Comparison of ENCODE assay signal across 8 cellular contexts in the genomic region with DNA sequence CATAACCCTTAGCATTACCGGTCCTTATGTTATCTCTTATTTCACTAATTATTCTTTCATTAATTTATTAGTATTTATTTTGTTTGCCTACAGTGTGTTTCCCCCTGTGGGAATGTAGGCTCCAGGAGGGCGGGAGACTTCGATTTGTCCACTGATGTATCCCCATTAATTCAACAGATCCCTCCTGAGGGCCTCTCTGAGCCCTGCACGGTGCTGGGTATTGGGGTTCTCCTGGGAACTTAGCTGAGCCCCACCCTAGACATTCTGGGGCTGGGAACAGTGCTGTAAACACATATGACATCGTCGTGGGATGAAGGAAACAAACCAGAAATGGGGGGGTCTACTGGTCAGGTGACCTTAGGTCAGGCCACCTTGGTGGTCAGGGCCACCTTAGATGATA. TPM values are rescaled to one million over a fixed set of nuclear protein-coding genes. Genes with fewer than 3 reads are reported as not detected.
DNase-seq lines count a peak whose midpoint lies in the region; ATAC-seq lines count a peak whose summit lies in the region.

No MANE protein-coding gene starts in this region.

- peak overlapping the region; percentile 53 to 80 for H3K4me3 ChIP-seq in aorta (ENCODE audit: low read length in 2 of 2)

- H3K4me1 Mint-ChIP-seq in effector memory CD8-positive, alpha-beta T cell (ENCODE audit: low read depth in 2 of 2) = peaks cover 29 to 32% of the 10 kb centered on the region in 2 donors
- H3K4me1 Mint-ChIP-seq in naive thymus-derived CD8-positive, alpha-beta T cell = peaks cover 18 to 58% (median 45%) of the 10 kb centered on the region in 4 donors

- no peaks in the 10 kb centered on the region for H3K9me3 Mint-ChIP-seq in effector memory CD8-positive, alpha-beta T cell
- H3K9me3 Mint-ChIP-seq in naive thymus-derived CD8-positive, alpha-beta T cell = no peaks in the 10 kb centered on the region

- no peaks in the 10 kb centered on the region for H3K9me3 ChIP-seq in aorta (ENCODE audit: control insufficient read depth, low read length)

- H3K36me3 ChIP-seq in aorta (ENCODE audit: control insufficient read depth in 1 of 2, insufficient read depth in 2 of 2, low read length in 1 of 2) = no peaks in the 10 kb centered on the region

- no peaks in the 10 kb centered on the region for H3K4me1 ChIP-seq in aorta (ENCODE audit: control insufficient read depth in 1 of 2, insufficient read depth in 2 of 2, low read length in 2 of 2)

- 40 to 42% methylated on average over 6 of the region's 6 CpGs for WGBS in aorta, 2 donors

- no peaks in the 10 kb centered on the region for H3K27me3 Mint-ChIP-seq in effector memory CD8-positive, alpha-beta T cell
- no peaks in the 10 kb centered on the region for H3K27me3 Mint-ChIP-seq in naive thymus-derived CD8-positive, alpha-beta T cell

- H3K4me3 Mint-ChIP-seq in effector memory CD8-positive, alpha-beta T cell = peak overlapping the region; percentile 50 to 54
- peak overlapping the region; percentile 46 to 97 (median 62) for H3K4me3 Mint-ChIP-seq in naive thymus-derived CD8-positive, alpha-beta T cell

- ATAC-seq in left ventricle myocardium superior (no peak), aorta (ENCODE audit: low FRiP score) (no peak), HG03442 (IDR thresholded peaks at IDR 0.05; ENCODE audit: unreplicated experiment) (no peak)
- no peak for ATAC-seq in effector memory CD8-positive, alpha-beta T cell (replicated peaks)
- no peak for ATAC-seq in naive thymus-derived CD8-positive, alpha-beta T cell

- H3K27me3 ChIP-seq in aorta (ENCODE audit: control insufficient read depth in 1 of 2, insufficient read depth in 2 of 2, low read length in 1 of 2) = no peaks in the 10 kb centered on the region

- intact Hi-C loops in cardiac septum (cut with DNase I) (loop anchor here (5.0 to 10.0 kb wide), 2 partner anchors 367 to 390 kb away; a partner anchor contains a TSS), left ventricle myocardium superior (cut with micrococcal nuclease) (no loop called here), aorta (cut with DNase I) (loop anchor here in 1 of 2 donors (5.0 kb wide), 1 partner anchor 388 kb away; a partner anchor contains a TSS)

- peak overlapping the region; percentile 26 to 78 for H3K27ac Mint-ChIP-seq in effector memory CD8-positive, alpha-beta T cell
- peak overlapping the region in 5 of 10 donors; percentile 27 to 73 (median 71) for H3K27ac Mint-ChIP-seq in naive thymus-derived CD8-positive, alpha-beta T cell

- peak overlapping the region; percentile 18 to 92 for H3K27ac ChIP-seq in aorta (ENCODE audit: low read depth in 1 of 2, low read length in 2 of 2)

- DNase-seq in cardiac septum (ENCODE audit: low spot score) = peak; percentile 72
- DNase-seq in left ventricle myocardium superior = no peak
- no peak for DNase-seq in effector memory CD8-positive, alpha-beta T cell
- DNase-seq in naive thymus-derived CD8-positive, alpha-beta T cell = no peak
- DNase-seq in aorta = no peak
- DNase-seq in LoVo (ENCODE audit: low spot score) = no peak
- no peak for DNase-seq in retina

- peaks cover 19% of the 10 kb centered on the region for H3K36me3 Mint-ChIP-seq in effector memory CD8-positive, alpha-beta T cell (ENCODE audit: insufficient read depth)
- no peaks in the 10 kb centered on the region for H3K36me3 Mint-ChIP-seq in naive thymus-derived CD8-positive, alpha-beta T cell

- POLR2A ChIA-PET in naive thymus-derived CD8-positive, alpha-beta T cell (lab: Charles Lee) = interaction anchor here (0.8 to 7.3 kb wide), 3 partner anchors 9 to 370 kb away, joined by 3 to 163 read pairs (median 4); a partner anchor contains a TSS

RNA-seq across cellular contexts. Expression of a gene that starts 0.8 kb away (rescaled TPM):
- total RNA-seq in cardiac septum (4.5 TPM), left ventricle myocardium superior (2.7 TPM), aorta (10 to 100 TPM; 14.4 to 24.4 TPM)
- 1 to 10 TPM in 1 of 2 experiments, under 1 TPM in 1; 0.74 to 1.6 TPM for total RNA-seq in naive thymus-derived CD8-positive, alpha-beta T cell
- under 1 TPM; 0.08 to 0.17 (median 0.13) TPM for polyA plus RNA-seq in naive thymus-derived CD8-positive, alpha-beta T cell
- 10 to 100 TPM; 12.8 to 16.6 TPM for polyA plus RNA-seq in aorta

RNA-seq across cellular contexts. Expression of a gene that starts 4.2 kb away (rescaled TPM):
- total RNA-seq in cardiac septum = 11.2 TPM
- total RNA-seq in left ventricle myocardium superior = 13.4 TPM
- 1 to 10 TPM; 7.8 to 9.1 TPM for total RNA-seq in naive thymus-derived CD8-positive, alpha-beta T cell
- 10 to 100 TPM in 2 of 3 donors, 1 to 10 TPM in 1; 8.2 to 11.2 (median 10.2) TPM for polyA plus RNA-seq in naive thymus-derived CD8-positive, alpha-beta T cell
- 10 to 100 TPM; 22.3 to 27.6 TPM for total RNA-seq in aorta
- 10 to 100 TPM in 1 of 2 donors, 1 to 10 TPM in 1; 8.4 to 16.3 TPM for polyA plus RNA-seq in aorta

RNA-seq across cellular contexts. Expression of a gene that starts 4.7 kb away (rescaled TPM):
- 123 TPM for total RNA-seq in cardiac septum
- total RNA-seq in left ventricle myocardium superior = 165 TPM
- total RNA-seq in naive thymus-derived CD8-positive, alpha-beta T cell = 10 to 100 TPM; 86.6 to 99.9 TPM
- polyA plus RNA-seq in naive thymus-derived CD8-positive, alpha-beta T cell = 100 to 1,000 TPM; 152 to 294 (median 179) TPM
- total RNA-seq in aorta = 10 to 100 TPM; 62.9 to 71.3 TPM
- polyA plus RNA-seq in aorta = 100 to 1,000 TPM in 1 of 2 donors, 10 to 100 TPM in 1; 93.8 to 143 TPM

RNA-seq across cellular contexts. Expression of a gene that starts 15.7 kb away (rescaled TPM):
- total RNA-seq in cardiac septum (183 TPM), left ventricle myocardium superior (316 TPM), aorta (10 to 100 TPM; 30.6 to 34.1 TPM)
- 10 to 100 TPM; 41.0 to 41.1 TPM for total RNA-seq in naive thymus-derived CD8-positive, alpha-beta T cell
- polyA plus RNA-seq in naive thymus-derived CD8-positive, alpha-beta T cell = 100 to 1,000 TPM; 106 to 137 (median 115) TPM
- polyA plus RNA-seq in aorta = 10 to 100 TPM; 72.3 to 81.5 TPM

RNA-seq across cellular contexts. Expression of a gene that starts 55.8 kb away (rescaled TPM):
- total RNA-seq in cardiac septum (0.35 TPM), left ventricle myocardium superior (not detected), aorta (1 to 10 TPM; 1.0 to 1.1 TPM)
- total RNA-seq in naive thymus-derived CD8-positive, alpha-beta T cell = 1 to 10 TPM; 9.2 to 9.6 TPM
- under 1 TPM in 1 of 3 donors, not detected in 2; 0.12 TPM for polyA plus RNA-seq in naive thymus-derived CD8-positive, alpha-beta T cell
- polyA plus RNA-seq in aorta = 1 to 10 TPM; 1.8 to 3.8 TPM
